In genomic region chr16:85104821-85105391, GRCh38 we compare ENCODE assay signal across 9 cellular contexts. TPM values are rescaled to one million over a fixed set of nuclear protein-coding genes. Genes with fewer than 3 reads are reported as not detected.
A peak's percentile ranks its signal among the peaks of the same experiment; 100 is the strongest.
DNase-seq lines count a peak whose midpoint lies in the region; ATAC-seq and TF ChIP-seq lines count a peak whose summit lies in the region.
"Had no signal": no experiment of that assay in that cellular context is flagged by ENCODE, and none has a peak within 500 bp of the region (broad histone marks: within the 10 kb centered on the region; RNA-seq: fewer than 3 reads in every experiment).

No MANE protein-coding gene starts in this region.

- CTCF ChIA-PET in activated CD4-positive, alpha-beta T cell treated with anti-CD3 and anti-CD28 coated beads, Interleukin-2, amount 10 ng/mL, durations not matched to agents 7 days and 5 days (lab: Charles Lee), result interaction anchor here (1.2 to 2.8 kb wide), 2 partner anchors 10 to 18 kb away, joined by 3 to 11 read pairs; no protein-coding TSS in a partner anchor
- CTCF ChIA-PET in SK-N-SH (lab: Yijun Ruan, JAX), result interaction anchor here (0.7 to 3.6 kb wide), 5 partner anchors 10 to 33 kb away, joined by 3 to 24 read pairs (median 3); no protein-coding TSS in a partner anchor

- peak overlapping the region; percentile 85 for H3K27ac Mint-ChIP-seq in activated CD4-positive, alpha-beta T cell treated with anti-CD3 and anti-CD28 coated beads, Interleukin-2, amount 10 ng/mL, durations not matched to agents 7 days and 5 days
- H3K27ac Mint-ChIP-seq in effector memory CD8-positive, alpha-beta T cell, result peak overlapping the region; percentile 87 to 93

- no peaks in the 10 kb centered on the region for H4K20me1 ChIP-seq in SK-N-SH (ENCODE audit: insufficient read depth)

- no peaks in the 10 kb centered on the region for H3K79me2 ChIP-seq in SK-N-SH (ENCODE audit: insufficient read depth)

- TF ChIP-seq CTCF in SK-N-SH (IDR thresholded peaks at IDR 0.05), result no peak

- H3K4me3 ChIP-seq in SK-N-SH (ENCODE audit: low read depth in 2 of 2, low read length in 1 of 2), result no peak overlapping the region

- POLR2A ChIA-PET in activated CD4-positive, alpha-beta T cell treated with anti-CD3 and anti-CD28 coated beads, Interleukin-2, amount 10 ng/mL, durations not matched to agents 7 days and 5 days (lab: Charles Lee), result no interaction called here
- POLR2A ChIA-PET in SK-N-SH (lab: Yijun Ruan, JAX), result interaction anchor here (0.6 kb wide), 1 partner anchor 71 kb away, joined by 3 read pairs; no protein-coding TSS in a partner anchor

- H3K36me3 ChIP-seq in SK-N-SH (replicated peaks in 1 of 2; ENCODE audit: control insufficient read depth in 1 of 2, insufficient read depth in 2 of 2, low read length in 1 of 2), result no peaks in the 10 kb centered on the region

- H3K27ac ChIP-seq in SK-N-SH (ENCODE audit: low read depth in 2 of 2, low read length in 1 of 2), result no peak overlapping the region

- H3K9me2 ChIP-seq in SK-N-SH, result no peaks in the 10 kb centered on the region

- H3K27me3 ChIP-seq in SK-N-SH (ENCODE audit: insufficient read depth), result no peaks in the 10 kb centered on the region

- H3K27me3 Mint-ChIP-seq in activated CD4-positive, alpha-beta T cell treated with anti-CD3 and anti-CD28 coated beads, Interleukin-2, amount 10 ng/mL, durations not matched to agents 7 days and 5 days, result no peaks in the 10 kb centered on the region
- no peaks in the 10 kb centered on the region for H3K27me3 Mint-ChIP-seq in effector memory CD8-positive, alpha-beta T cell

- no peaks in the 10 kb centered on the region for H3K9me3 Mint-ChIP-seq in activated CD4-positive, alpha-beta T cell treated with anti-CD3 and anti-CD28 coated beads, Interleukin-2, amount 10 ng/mL, durations not matched to agents 7 days and 5 days
- H3K9me3 Mint-ChIP-seq in effector memory CD8-positive, alpha-beta T cell, result no peaks in the 10 kb centered on the region

- H3K4me1 ChIP-seq in SK-N-SH (ENCODE audit: control insufficient read depth in 1 of 2, insufficient read depth in 2 of 2, low read depth in 1 of 2, low read length in 1 of 2), result no peaks in the 10 kb centered on the region

- no peaks in the 10 kb centered on the region for H3F3A ChIP-seq in SK-N-SH (replicated peaks; ENCODE audit: insufficient read depth)

- peaks cover 40% of the 10 kb centered on the region for H3K4me1 Mint-ChIP-seq in activated CD4-positive, alpha-beta T cell treated with anti-CD3 and anti-CD28 coated beads, Interleukin-2, amount 10 ng/mL, durations not matched to agents 7 days and 5 days
- H3K4me1 Mint-ChIP-seq in effector memory CD8-positive, alpha-beta T cell (ENCODE audit: low read depth in 2 of 2), result peaks cover 38 to 48% of the 10 kb centered on the region in 2 donors

- 79% methylated on average over 4 of the region's 11 CpGs for WGBS in SK-N-SH (ENCODE audit: low lambda C conversion rate)

- H3K9me3 ChIP-seq in SK-N-SH, result no peaks in the 10 kb centered on the region

- no peak overlapping the region for H2AFZ ChIP-seq in SK-N-SH (ENCODE audit: low read depth)

- ATAC-seq in effector memory CD8-positive, alpha-beta T cell (replicated peaks), result peak; percentile 94
- ATAC-seq in HG03095 (IDR thresholded peaks at IDR 0.05; ENCODE audit: unreplicated experiment), result no peak

- TF ChIP-seq EP300 in SK-N-SH (IDR thresholded peaks at IDR 0.05; ENCODE audit: borderline replicate concordance in 1 of 2, low read depth in 1 of 2, low read length in 1 of 2), result no peak

- peak overlapping the region; percentile 28 for H3K4me3 Mint-ChIP-seq in activated CD4-positive, alpha-beta T cell treated with anti-CD3 and anti-CD28 coated beads, Interleukin-2, amount 10 ng/mL, durations not matched to agents 7 days and 5 days
- peak overlapping the region; percentile 70 to 75 for H3K4me3 Mint-ChIP-seq in effector memory CD8-positive, alpha-beta T cell

- H3K4me2 ChIP-seq in SK-N-SH, result no peak overlapping the region

- H3K36me3 Mint-ChIP-seq in activated CD4-positive, alpha-beta T cell treated with anti-CD3 and anti-CD28 coated beads, Interleukin-2, amount 10 ng/mL, durations not matched to agents 7 days and 5 days (ENCODE audit: low read depth), result no peaks in the 10 kb centered on the region
- H3K36me3 Mint-ChIP-seq in effector memory CD8-positive, alpha-beta T cell (ENCODE audit: insufficient read depth), result peaks cover 10% of the 10 kb centered on the region

- peak; percentile 50 for DNase-seq in activated CD4-positive, alpha-beta T cell treated with anti-CD3 and anti-CD28 coated beads, Interleukin-2, amount 10 ng/mL, durations not matched to agents 7 days and 5 days
- no peak for DNase-seq in activated CD4-positive, alpha-beta T cell treated with anti-CD3 and anti-CD28 coated beads for 48 hours
- peak; percentile 39 to 72 for DNase-seq in NOMO-1 (lab: John Stamatoyannopoulos, UW; ENCODE audit: unreplicated experiment in 2 of 2)
- peak; percentile 49 to 52 (median 50) for DNase-seq in effector memory CD8-positive, alpha-beta T cell
- peak; percentile 5 to 16 for DNase-seq in stimulated activated CD8-positive, alpha-beta memory T cell treated with anti-CD3 and anti-CD28 coated beads, Interleukin-7, amount 100 ng/mL, for 4 hours (ENCODE audit: low read depth in 2 of 2)
- no peak for DNase-seq in COR-L47 (lab: John Stamatoyannopoulos, UW)
- DNase-seq in SK-N-SH, result no peak

- no peak for TF ChIP-seq RAD21 in SK-N-SH (IDR thresholded peaks at IDR 0.05; ENCODE audit: low read length)

- H3K9ac ChIP-seq in SK-N-SH, result no peak overlapping the region

TF ChIP-seq in SK-N-SH, 30 proteins besides CTCF, POLR2A, EP300 and RAD21:
- no peak for TF ChIP-seq USF1 (IDR thresholded peaks at IDR 0.05; ENCODE audit: borderline replicate concordance, low read depth)
- no peak for TF ChIP-seq FOXJ3 (CRISPR knock-in tag; IDR thresholded peaks at IDR 0.05)
- no peak for TF ChIP-seq TEAD4 (IDR thresholded peaks at IDR 0.05; ENCODE audit: borderline replicate concordance, insufficient read depth)
- no peak for TF ChIP-seq NRF1 (IDR thresholded peaks at IDR 0.05; ENCODE audit: low read depth, low read length)
- TF ChIP-seq JUND (IDR thresholded peaks at IDR 0.05), result no peak
- TF ChIP-seq USF2 (IDR thresholded peaks at IDR 0.05; ENCODE audit: borderline replicate concordance, low read depth, low read length), result no peak
- no peak for TF ChIP-seq RCOR1 (IDR thresholded peaks at IDR 0.05; ENCODE audit: low read length)
- TF ChIP-seq GABPA (IDR thresholded peaks at IDR 0.05; ENCODE audit: low read depth), result no peak
- no peak for TF ChIP-seq RFX5 (IDR thresholded peaks at IDR 0.05; ENCODE audit: low read length)
- TF ChIP-seq SIN3A (IDR thresholded peaks at IDR 0.05; ENCODE audit: borderline replicate concordance, low read depth, low read length), result no peak

RNA-seq across cellular contexts. Expression of gene CIBAR2, which starts 7.4 kb away (rescaled TPM):
- not detected for total RNA-seq in activated CD4-positive, alpha-beta T cell treated with anti-CD3 and anti-CD28 coated beads, Interleukin-2, amount 10 ng/mL, durations not matched to agents 7 days and 5 days
- 0.15 and 0.24 TPM in 2 replicates for polyA plus RNA-seq in SK-N-SH (2012; rRNA removed)
- polyA plus RNA-seq in SK-N-SH (2012; cell fraction: cytosol; rRNA removed), result 0.17 and 0.23 TPM in 2 replicates
- 0.39 and 0.51 TPM in 2 replicates for polyA plus RNA-seq in SK-N-SH (2012; cell fraction: nucleus; rRNA removed)
- total RNA-seq: H7 had no signal

Comparison
In these comparisons a context has a peak if more than half of its experiments do, and no peak if none do; other contexts are left out.
1. DNase-seq: peak in activated CD4-positive, alpha-beta T cell treated with anti-CD3 and anti-CD28 coated beads, Interleukin-2, amount 10 ng/mL, durations not matched to agents 7 days and 5 days (single experiment), NOMO-1 (2 of 2), effector memory CD8-positive, alpha-beta T cell (3 of 3) and stimulated activated CD8-positive, alpha-beta memory T cell treated with anti-CD3 and anti-CD28 coated beads, Interleukin-7, amount 100 ng/mL, for 4 hours (2 of 2); none in activated CD4-positive, alpha-beta T cell treated with anti-CD3 and anti-CD28 coated beads for 48 hours (single experiment), COR-L47 (single experiment) and SK-N-SH (single experiment).